ENCODE assay signal across 8 cellular contexts in genomic region chr4:1711906-1712215, GRCh38. TPM values are rescaled to one million over a fixed set of nuclear protein-coding genes. Genes with fewer than 3 reads are reported as not detected.
DNase-seq lines count a peak whose midpoint lies in the region; ATAC-seq lines count a peak whose summit lies in the region.

No MANE protein-coding gene starts in this region.

- peaks cover 71% of the 10 kb centered on the region for H3K36me3 Mint-ChIP-seq in dendritic cell treated with granulocyte-macrophage colony-stimulating factor and Interleukin-4, amounts not matched to agents 40 ng/mL and 50 ng/mL, for 4 days (ENCODE audit: low read depth)
- peaks cover 0 to 5% of the 10 kb centered on the region in 2 donors for H3K36me3 Mint-ChIP-seq in naive B cell

- no peaks in the 10 kb centered on the region for H3K9me3 Mint-ChIP-seq in dendritic cell treated with granulocyte-macrophage colony-stimulating factor and Interleukin-4, amounts not matched to agents 40 ng/mL and 50 ng/mL, for 4 days
- no peaks in the 10 kb centered on the region for H3K9me3 Mint-ChIP-seq in naive B cell

- H3K4me3 Mint-ChIP-seq in dendritic cell treated with granulocyte-macrophage colony-stimulating factor and Interleukin-4, amounts not matched to agents 40 ng/mL and 50 ng/mL, for 4 days, result peak overlapping the region; percentile 82
- peak overlapping the region in 6 of 8 donors; percentile 84 to 95 (median 91) for H3K4me3 Mint-ChIP-seq in naive B cell

- ATAC-seq in GM19467 (IDR thresholded peaks at IDR 0.05; ENCODE audit: unreplicated experiment) (peak; percentile 6), naive B cell (ENCODE audit: low read depth in 2 of 2) (peak; percentile 3), GM21381 (IDR thresholded peaks at IDR 0.05; ENCODE audit: unreplicated experiment) (no peak), GM21423 (IDR thresholded peaks at IDR 0.05; ENCODE audit: unreplicated experiment) (no peak)

- intact Hi-C loops in dendritic cell treated with granulocyte-macrophage colony-stimulating factor and Interleukin-4, amounts not matched to agents 40 ng/mL and 50 ng/mL, for 4 days (cut with micrococcal nuclease), result loop anchor here (1.0 to 10.0 kb wide), 5 partner anchors 9 to 293 kb away; partner anchors contain the start of genes FAM53A, NELFA, TACC3 and TMEM129

- peaks cover 74% of the 10 kb centered on the region for H3K4me1 Mint-ChIP-seq in dendritic cell treated with granulocyte-macrophage colony-stimulating factor and Interleukin-4, amounts not matched to agents 40 ng/mL and 50 ng/mL, for 4 days (ENCODE audit: low read depth)
- peaks cover 34 to 65% (median 47%) of the 10 kb centered on the region in 3 donors for H3K4me1 Mint-ChIP-seq in naive B cell

- H3K27ac Mint-ChIP-seq in dendritic cell treated with granulocyte-macrophage colony-stimulating factor and Interleukin-4, amounts not matched to agents 40 ng/mL and 50 ng/mL, for 4 days, result peak overlapping the region; percentile 95
- H3K27ac Mint-ChIP-seq in naive B cell, result peak overlapping the region in 2 of 6 donors; percentile 95 to 97

- DNase-seq in M059J (ENCODE audit: low read depth) (peak; percentile 31), naive B cell (no peak), dedifferentiated amniotic fluid mesenchymal stem cell (ENCODE audit: extremely low spot score) (no peak), occipital lobe (lab: John Stamatoyannopoulos, UW) (no peak)

- H3K27me3 Mint-ChIP-seq in dendritic cell treated with granulocyte-macrophage colony-stimulating factor and Interleukin-4, amounts not matched to agents 40 ng/mL and 50 ng/mL, for 4 days, result no peaks in the 10 kb centered on the region
- no peaks in the 10 kb centered on the region for H3K27me3 Mint-ChIP-seq in naive B cell

RNA-seq across cellular contexts. Expression of gene SLBP, which starts 0.3 kb away (rescaled TPM):
- 135 and 161 TPM in 2 replicates for total RNA-seq in M059J (2014; rRNA removed; shearing (Covaris generic))
- polyA plus RNA-seq in naive B cell (ENCODE audit: low read depth in 6 of 6), result 10 to 100 TPM; 32.7 to 50.5 (median 43.4) TPM
- 48.8 TPM for total RNA-seq in occipital lobe

RNA-seq across cellular contexts. Expression of gene TMEM129, which starts 9.3 kb away (rescaled TPM):
- 25.0 and 37.6 TPM in 2 replicates for total RNA-seq in M059J (2014; rRNA removed; shearing (Covaris generic))
- 10 to 100 TPM; 29.6 to 43.7 (median 34.7) TPM for polyA plus RNA-seq in naive B cell (ENCODE audit: low read depth in 6 of 6)
- 12.8 TPM for total RNA-seq in occipital lobe

RNA-seq across cellular contexts. Expression of gene TACC3, which starts 9.5 kb away (rescaled TPM):
- 24.0 and 40.6 TPM in 2 replicates for total RNA-seq in M059J (2014; rRNA removed; shearing (Covaris generic))
- 10 to 100 TPM; 15.0 to 21.0 (median 17.2) TPM for polyA plus RNA-seq in naive B cell (ENCODE audit: low read depth in 6 of 6)
- 1.6 TPM for total RNA-seq in occipital lobe

RNA-seq across cellular contexts. Expression of gene FAM53A, which starts 27.7 kb away (rescaled TPM):
- 7.3 TPM in 1 of 2 replicates, not detected in the other for total RNA-seq in M059J (2014; rRNA removed; shearing (Covaris generic))
- polyA plus RNA-seq in naive B cell (ENCODE audit: low read depth in 6 of 6), result 1 to 10 TPM; 1.5 to 2.9 (median 2.4) TPM
- 0.78 TPM for total RNA-seq in occipital lobe

Comparison
In these comparisons a context has a peak if more than half of its experiments do, and no peak if none do; other contexts are left out.
1. ATAC-seq: peak in GM19467 (single experiment) and naive B cell (2 of 2); none in GM21381 (single experiment) and GM21423 (single experiment).